Comparison of ENCODE assay signal across 20 cellular contexts in the genomic region with DNA sequence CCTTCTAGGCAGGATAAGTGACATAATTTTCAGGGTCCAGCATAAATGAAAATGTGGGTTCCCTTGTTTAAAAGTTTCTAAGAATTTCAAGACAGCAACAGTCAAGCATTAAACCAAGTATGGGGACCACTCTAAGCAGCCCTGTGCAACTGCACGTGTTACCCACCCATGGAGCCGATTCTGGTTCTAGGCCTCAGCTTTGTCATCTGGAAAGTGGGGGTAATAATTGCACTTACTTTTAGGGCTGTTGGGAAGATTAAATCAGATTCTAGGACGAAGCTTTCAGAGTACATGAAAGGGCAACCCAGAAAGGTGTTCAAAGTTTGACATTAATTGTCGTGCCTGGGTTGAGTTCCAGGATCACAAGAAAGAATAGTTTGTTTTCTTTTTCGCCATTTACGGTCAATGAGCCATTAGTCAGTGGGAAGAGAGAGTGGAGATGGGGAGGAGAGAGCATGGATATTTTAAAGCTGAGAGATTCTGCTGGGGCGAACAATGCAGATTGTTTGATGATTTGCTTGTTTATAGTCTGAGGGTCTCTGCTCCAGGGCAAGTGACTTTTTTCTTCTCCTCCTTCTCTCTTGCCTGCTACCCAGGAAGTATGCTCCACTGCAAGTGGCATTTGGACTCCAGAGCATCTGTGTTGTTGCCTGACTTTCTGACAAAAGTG.
"Had no signal": no experiment of that assay in that cellular context is flagged by ENCODE, and none has a peak within 500 bp of the region (broad histone marks: within the 10 kb centered on the region; RNA-seq: fewer than 3 reads in every experiment).

No MANE protein-coding gene starts in this region.

- H3K4me3 ChIP-seq: ovary, prostate gland, thoracic aorta, upper lobe of left lung had no signal

- DNase-seq: activated CD4-positive, alpha-beta T cell treated with anti-CD3 and anti-CD28 coated beads for 1 hour; activated CD4-positive, alpha-beta T cell treated with anti-CD3 and anti-CD28 coated beads, Interleukin-2, amount 50 U/mL, for 1 hour; activated CD8-positive, alpha-beta T cell treated with anti-CD3 and anti-CD28 coated beads, Interleukin-2, amount 10 ng/mL, durations not matched to agents 7 days and 5 days; activated gamma-delta T cell; activated naive CD4-positive, alpha-beta T cell treated with anti-CD3 and anti-CD28 coated beads, Interleukin-2, amount 50 U/mL, for 16 hours; aorta; effector memory CD4-positive, alpha-beta T cell; glutamatergic neuron; hypothalamus; mesenchymal stem cell; naive B cell; ovary; stimulated activated CD4-positive, alpha-beta T cell treated with anti-CD3 and anti-CD28 coated beads, Interleukin-4, amount 100 ng/mL, for 24 hours; stimulated activated naive CD4-positive, alpha-beta T cell treated with Interleukin-2 at 50 U/mL for 16 hours; T-helper 9 cell; upper lobe of left lung had no signal

- H3K27ac ChIP-seq: ovary, prostate gland, upper lobe of left lung had no signal

- H3K36me3 Mint-ChIP-seq: naive B cell had no signal

- H3K9me3 Mint-ChIP-seq: activated T-helper 1 cell treated with anti-CD3 and anti-CD28 coated beads, Interleukin-12 subunit alpha, Interleukin-12 subunit beta, Interleukin-2, Interleukin-4 antibody, amounts not matched to agents 30 ng/mL and 10 ng/mL and 1 ng/mL, durations not matched to agents 14 hours and 24 hours and 36 hours; central memory CD8-positive, alpha-beta T cell; naive B cell had no signal

- H3K4me1 Mint-ChIP-seq: central memory CD8-positive, alpha-beta T cell had no signal

- H3K4me3 Mint-ChIP-seq: activated CD8-positive, alpha-beta T cell treated with anti-CD3 and anti-CD28 coated beads, Interleukin-2, amount 10 ng/mL, durations not matched to agents 7 days and 5 days; activated T-helper 1 cell treated with anti-CD3 and anti-CD28 coated beads, Interleukin-12 subunit alpha, Interleukin-12 subunit beta, Interleukin-2, Interleukin-4 antibody, amounts not matched to agents 30 ng/mL and 10 ng/mL and 1 ng/mL, durations not matched to agents 14 hours and 24 hours and 36 hours; central memory CD8-positive, alpha-beta T cell; naive B cell had no signal

- H3K27ac Mint-ChIP-seq: activated CD8-positive, alpha-beta T cell treated with anti-CD3 and anti-CD28 coated beads, Interleukin-2, amount 10 ng/mL, durations not matched to agents 7 days and 5 days; activated T-helper 1 cell treated with anti-CD3 and anti-CD28 coated beads, Interleukin-12 subunit alpha, Interleukin-12 subunit beta, Interleukin-2, Interleukin-4 antibody, amounts not matched to agents 30 ng/mL and 10 ng/mL and 1 ng/mL, durations not matched to agents 14 hours and 24 hours and 36 hours; naive B cell had no signal

- H3K36me3 ChIP-seq: ovary, prostate gland, thoracic aorta, upper lobe of left lung had no signal

- H3K27me3 ChIP-seq: ovary, upper lobe of left lung had no signal

- H3K4me1 ChIP-seq: prostate gland, upper lobe of left lung had no signal

- H3K9me3 ChIP-seq: ovary, prostate gland, thoracic aorta, upper lobe of left lung had no signal
